Comparison of ENCODE assay signal across 1 cellular context in genomic region chr4:41160010-41160789, GRCh38.
TF ChIP-seq lines count a peak whose summit lies in the region.

No MANE protein-coding gene starts in this region.

TF ChIP-seq in GM23338, 12 proteins besides CTCF, POLR2A, EP300 and RAD21 (continued from another document):
- TF ChIP-seq REST (IDR thresholded peaks at IDR 0.05; ENCODE audit: unreplicated experiment), result no peak
- TF ChIP-seq NANOG (IDR thresholded peaks at IDR 0.05; ENCODE audit: borderline replicate concordance), result no peak
- TF ChIP-seq ZNF114 (CRISPR knock-in tag; IDR thresholded peaks at IDR 0.05), result no peak
- no peak for TF ChIP-seq JUNB (IDR thresholded peaks at IDR 0.05; ENCODE audit: unreplicated experiment)
